Comparison of ENCODE assay signal across 8 cellular contexts in genomic region chr21:40757366-40757765, GRCh38.
"Had no signal": no experiment of that assay in that cellular context is flagged by ENCODE, and none has a peak within 500 bp of the region (broad histone marks: within the 10 kb centered on the region; RNA-seq: fewer than 3 reads in every experiment).

No MANE protein-coding gene starts in this region.

- DNase-seq: GM23248, GOT3, H7, HCEC 1CT, HFFc6 had no signal

- H3K27ac ChIP-seq: GM23248 had no signal

- ATAC-seq: GM23338, HCT116 had no signal

- H3K4me3 ChIP-seq: GM23248, GM23338, HAP-1 had no signal

- H3K9ac ChIP-seq: GM23248 had no signal

- H3K4me1 ChIP-seq: HAP-1 had no signal

- H3K4me1 Mint-ChIP-seq: GM23338 had no signal

- H3K4me2 ChIP-seq: GM23338 had no signal

- H3K27ac Mint-ChIP-seq: GM23338, HFFc6 had no signal

- H3K36me3 ChIP-seq: HAP-1 had no signal

- H2AFZ ChIP-seq: GM23248, GM23338 had no signal

- H3K4me3 Mint-ChIP-seq: GM23338, HFFc6 had no signal
